19 cellular contexts compared by ENCODE assay signal in genomic region chr1:68294354-68295066, GRCh38.
DNase-seq lines count a peak whose midpoint lies in the region; ATAC-seq and TF ChIP-seq lines count a peak whose summit lies in the region.
"Had no signal": no experiment of that assay in that cellular context is flagged by ENCODE, and none has a peak within 500 bp of the region (broad histone marks: within the 10 kb centered on the region; RNA-seq: fewer than 3 reads in every experiment).

No MANE protein-coding gene starts in this region.

- H3K4me1 ChIP-seq in ES-I3 (ENCODE audit: insufficient read depth, low read length) (peaks cover 29% of the 10 kb centered on the region), hepatocyte (ENCODE audit: insufficient read depth) (peaks cover 21% of the 10 kb centered on the region)
- H3K4me1 ChIP-seq: right lobe of liver had no signal

- H3K36me3 ChIP-seq in ES-I3 (ENCODE audit: insufficient read depth, low read length) (no peaks in the 10 kb centered on the region), hepatocyte (replicated peaks; ENCODE audit: insufficient read depth, low read depth) (no peaks in the 10 kb centered on the region), brain microvascular endothelial cell (replicated peaks) (no peaks in the 10 kb centered on the region)
- H3K36me3 ChIP-seq: esophagus squamous epithelium, MG63, ovary, right lobe of liver had no signal

- no peaks in the 10 kb centered on the region for H3K79me2 ChIP-seq in hepatocyte

- peak overlapping the region; percentile 52 for H3K4me3 Mint-ChIP-seq in neural crest cell
- H3K4me3 Mint-ChIP-seq: activated CD4-positive, alpha-beta T cell treated with anti-CD3 and anti-CD28 coated beads for 36 hours; immature natural killer cell had no signal

- TF ChIP-seq CTCF in astrocyte of the spinal cord (IDR thresholded peaks at IDR 0.05; ENCODE audit: low read depth, low read length) (no peak), hepatocyte (IDR thresholded peaks at IDR 0.05; ENCODE audit: poor library complexity) (no peak), neural crest cell (conservative IDR thresholded peaks at IDR 0.05) (no peak), brain microvascular endothelial cell (IDR thresholded peaks at IDR 0.05; ENCODE audit: low read depth, low read length, missing control alignments) (no peak)

- no peaks in the 10 kb centered on the region for H3K9me3 ChIP-seq in ES-I3 (ENCODE audit: control insufficient read depth, insufficient read depth, low read length)
- no peaks in the 10 kb centered on the region for H3K9me3 ChIP-seq in hepatocyte (ENCODE audit: low read depth)
- H3K9me3 ChIP-seq: esophagus squamous epithelium, MG63, ovary, right lobe of liver had no signal

- H3K4me1 Mint-ChIP-seq in neural crest cell, result peaks cover 53% of the 10 kb centered on the region
- H3K4me1 Mint-ChIP-seq: activated CD4-positive, alpha-beta T cell treated with anti-CD3 and anti-CD28 coated beads for 36 hours; immature natural killer cell had no signal

- WGBS in hepatocyte (ENCODE audit: low lambda C conversion rate, missing lambda C conversion rate), result 56% methylated on average over 17 of the region's 17 CpGs

- DNase-seq in astrocyte of the spinal cord (ENCODE audit: low read depth, low spot score), result peak; percentile 40
- DNase-seq in hepatocyte (ENCODE audit: low spot score), result no peak
- DNase-seq in neural crest cell (ENCODE audit: low read depth, low spot score), result no peak
- DNase-seq in COLO829 (ENCODE audit: low spot score), result no peak
- DNase-seq in activated CD4-positive, alpha-beta T cell treated with anti-CD3 and anti-CD28 coated beads for 48 hours, result no peak
- DNase-seq in brain microvascular endothelial cell, result no peak
- DNase-seq: ACHN; activated CD4-positive, alpha-beta T cell treated with anti-CD3 and anti-CD28 coated beads for 36 hours; esophagus squamous epithelium; immature natural killer cell; MG63; NCI-H1436 treated with DMSO at 0.1 percent for 48 hours; NCI-H524 treated with DMSO at 0.1 percent for 48 hours; right lobe of liver had no signal

- H3K27ac Mint-ChIP-seq in neural crest cell (ENCODE audit: unreplicated experiment), result peak overlapping the region; percentile 83
- H3K27ac Mint-ChIP-seq: activated CD4-positive, alpha-beta T cell treated with anti-CD3 and anti-CD28 coated beads for 36 hours; activated T-helper 2 cell treated with anti-CD3 and anti-CD28 coated beads, Interferon-gamma antibody, Interleukin-2, Interleukin-4, amounts not matched to agents 10 μg/mL and 5 μg/mL and 100 μg/mL, durations not matched to agents 14 hours and 24 hours and 36 hours; immature natural killer cell had no signal

- H3K27me3 Mint-ChIP-seq in neural crest cell (ENCODE audit: low read depth), result peaks cover 6% of the 10 kb centered on the region
- H3K27me3 Mint-ChIP-seq: activated CD4-positive, alpha-beta T cell treated with anti-CD3 and anti-CD28 coated beads for 36 hours had no signal

- H3K27ac ChIP-seq in hepatocyte (no peak overlapping the region), brain microvascular endothelial cell (no peak overlapping the region)
- H3K27ac ChIP-seq: C4-2B, right lobe of liver had no signal

- H3K27me3 ChIP-seq in hepatocyte (no peaks in the 10 kb centered on the region), brain microvascular endothelial cell (replicated peaks) (no peaks in the 10 kb centered on the region)
- H3K27me3 ChIP-seq: esophagus squamous epithelium, MG63, ovary, right lobe of liver had no signal

- in situ Hi-C loops in astrocyte of the spinal cord (cut with HindIII; ENCODE audit: low sequenced_read_pairs), result no loop called here
- in situ Hi-C loops in brain microvascular endothelial cell (cut with HindIII; ENCODE audit: low pct_ligation_motif_present, low sequenced_read_pairs), result no loop called here

- H4K20me1 ChIP-seq in hepatocyte (ENCODE audit: insufficient read depth, poor library complexity, severe bottlenecking), result no peaks in the 10 kb centered on the region

- H2AFZ ChIP-seq in hepatocyte, result peak overlapping the region; percentile 29

- no peak for ATAC-seq in HG02840 (IDR thresholded peaks at IDR 0.05; ENCODE audit: low FRiP score, unreplicated experiment)
- ATAC-seq: activated CD4-positive, alpha-beta T cell treated with anti-CD3 and anti-CD28 coated beads for 36 hours had no signal

- H3K4me2 ChIP-seq in hepatocyte, result peak overlapping the region; percentile 54

- no peaks in the 10 kb centered on the region for H3K9me3 Mint-ChIP-seq in neural crest cell
- H3K9me3 Mint-ChIP-seq: activated T-helper 2 cell treated with anti-CD3 and anti-CD28 coated beads, Interferon-gamma antibody, Interleukin-2, Interleukin-4, amounts not matched to agents 10 μg/mL and 5 μg/mL and 100 μg/mL, durations not matched to agents 14 hours and 24 hours and 36 hours had no signal

- H3K4me3 ChIP-seq in astrocyte of the spinal cord (ENCODE audit: low read depth, low read length) (no peak overlapping the region), hepatocyte (no peak overlapping the region), brain microvascular endothelial cell (ENCODE audit: low read depth, low read length) (no peak overlapping the region)
- H3K4me3 ChIP-seq: MG63, ovary, right lobe of liver had no signal

- H3K9ac ChIP-seq in ES-I3 (ENCODE audit: low read depth, low read length), result peak overlapping the region; percentile 37; the same call in 1 of the 2 replicates

- H3K36me3 Mint-ChIP-seq in neural crest cell (ENCODE audit: low read depth), result no peaks in the 10 kb centered on the region
- H3K36me3 Mint-ChIP-seq: immature natural killer cell had no signal

- H3K9me2 ChIP-seq in hepatocyte (replicated peaks; ENCODE audit: insufficient read depth), result no peaks in the 10 kb centered on the region
